Comparison of ENCODE assay signal across 19 cellular contexts in genomic region chr10:98077223-98077622, GRCh38. TPM values are rescaled to one million over a fixed set of nuclear protein-coding genes. Genes with fewer than 3 reads are reported as not detected.
DNase-seq lines count a peak whose midpoint lies in the region; ATAC-seq lines count a peak whose summit lies in the region.
"Had no signal": no experiment of that assay in that cellular context is flagged by ENCODE, and none has a peak within 500 bp of the region (broad histone marks: within the 10 kb centered on the region; RNA-seq: fewer than 3 reads in every experiment).

No MANE protein-coding gene starts in this region.

- ATAC-seq in esophagus mucosa, result peak; percentile 80
- no peak for ATAC-seq in HG03439 (IDR thresholded peaks at IDR 0.05; ENCODE audit: unreplicated experiment)

- peak overlapping the region in 7 of 11 experiments; percentile 49 to 91 (median 84); a peak in 14 of 22 replicates for H3K4me2 ChIP-seq in BLaER1 treated with 17β-estradiol and CSF1 and Interleukin-3, amounts not matched to agents 10 nM and 100 nM

- no peak overlapping the region for H3K9ac ChIP-seq in BLaER1 treated with 17β-estradiol and CSF1 and Interleukin-3, amounts not matched to agents 10 nM and 100 nM

- H4K20me1 ChIP-seq in BLaER1 treated with 17β-estradiol and CSF1 and Interleukin-3, amounts not matched to agents 10 nM and 100 nM, result no peaks in the 10 kb centered on the region

- no peaks in the 10 kb centered on the region for H3K9me3 ChIP-seq in BLaER1 treated with 17β-estradiol and CSF1 and Interleukin-3, amounts not matched to agents 10 nM and 100 nM (replicated peaks in 1 of 11)
- H3K9me3 ChIP-seq: BE2C, HAP-1 had no signal

- peak; percentile 25 for DNase-seq in DMS53 (lab: John Stamatoyannopoulos, UW)
- no peak for DNase-seq in DMS53 treated with DMSO at 0.1 percent for 48 hours (lab: John Stamatoyannopoulos, UW; ENCODE audit: unreplicated experiment)
- peak; percentile 51 for DNase-seq in ureter (ENCODE audit: low spot score)
- no peak for DNase-seq in D341Med (ENCODE audit: low spot score)
- DNase-seq: BE2C; C1 segment of cervical spinal cord; Calu3; CD4-positive, alpha-beta memory T cell; COR-L47; DMS153; DMS79 treated with DMSO at 0.1 percent for 48 hours; GF-D8; GOT3; HFFc6 had no signal

- no peaks in the 10 kb centered on the region for H3K27me3 ChIP-seq in BLaER1 treated with 17β-estradiol and CSF1 and Interleukin-3, amounts not matched to agents 10 nM and 100 nM
- H3K27me3 ChIP-seq: BE2C had no signal

- H3K27ac ChIP-seq in BLaER1 treated with 17β-estradiol and CSF1 and Interleukin-3, amounts not matched to agents 10 nM and 100 nM, result peak overlapping the region in 7 of 11 experiments; percentile 53 to 77 (median 71); a peak in 11 of 22 replicates
- H3K27ac ChIP-seq: 22Rv1 had no signal

- no peak overlapping the region for H3K4me3 ChIP-seq in BLaER1 treated with 17β-estradiol and CSF1 and Interleukin-3, amounts not matched to agents 10 nM and 100 nM
- H3K4me3 ChIP-seq: HAP-1 had no signal

- no peaks in the 10 kb centered on the region for H3K36me3 ChIP-seq in BLaER1 treated with 17β-estradiol and CSF1 and Interleukin-3, amounts not matched to agents 10 nM and 100 nM
- H3K36me3 ChIP-seq: BE2C, HAP-1 had no signal

- peaks cover 32 to 78% (median 69%) of the 10 kb centered on the region in 10 experiments for H3K4me1 ChIP-seq in BLaER1 treated with 17β-estradiol and CSF1 and Interleukin-3, amounts not matched to agents 10 nM and 100 nM
- H3K4me1 ChIP-seq: BE2C, HAP-1 had no signal

RNA-seq across cellular contexts. Expression of gene CRTAC1, which starts 46.8 kb away (rescaled TPM):
- total RNA-seq in esophagus mucosa, result 1.5 TPM
- total RNA-seq in ureter, result 11.9 TPM
- total RNA-seq: Calu3; CD4-positive, alpha-beta memory T cell; HFFc6 had no signal

RNA-seq across cellular contexts. Expression of gene R3HCC1L, which starts 57.2 kb away (rescaled TPM):
- total RNA-seq in esophagus mucosa (7.7 TPM), ureter (21.0 TPM)

Comparison
In these comparisons a context has a peak if more than half of its experiments do, and no peak if none do; other contexts are left out.
1. DNase-seq: peak in DMS53 (single experiment) and ureter (single experiment); none in DMS53 treated with DMSO at 0.1 percent for 48 hours (single experiment) and D341Med (single experiment).